Comparison of ENCODE assay signal across 1 cellular context in the genomic region with DNA sequence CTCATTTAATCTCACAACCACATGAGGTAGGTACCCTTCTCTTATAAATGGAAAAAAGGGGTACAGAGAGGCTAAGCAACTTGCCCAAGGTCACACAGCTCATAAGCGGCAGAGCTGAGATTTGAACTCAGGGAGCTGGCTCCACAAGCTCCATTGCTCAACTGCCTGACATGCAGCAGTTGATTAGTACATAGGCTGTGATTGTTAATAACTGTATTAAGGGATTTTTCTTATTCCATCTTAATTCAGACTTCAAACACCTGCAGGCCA.
TF ChIP-seq lines count a peak whose summit lies in the region.

No MANE protein-coding gene starts in this region.

TF ChIP-seq in HepG2, 621 proteins besides CTCF, POLR2A, EP300 and RAD21:
- TF ChIP-seq RELA (CRISPR knock-in tag; IDR thresholded peaks at IDR 0.05) (no peak), ZNF768 (CRISPR knock-in tag; IDR thresholded peaks at IDR 0.05) (peak; percentile 70; the same call in 1 of the 2 replicates)
